8 cellular contexts compared by ENCODE assay signal in genomic region chr10:70132098-70133029, GRCh38. TPM values are rescaled to one million over a fixed set of nuclear protein-coding genes. Genes with fewer than 3 reads are reported as not detected.
DNase-seq lines count a peak whose midpoint lies in the region; TF ChIP-seq lines count a peak whose summit lies in the region.

TSS of gene AIFM2 (minus strand) at chr10:70132825. CDS start at chr10:70124084, 8,741 bp downstream.

- no peaks in the 10 kb centered on the region for H4K20me1 ChIP-seq in MM.1S (ENCODE audit: insufficient read depth, low read length)

- H2AFZ ChIP-seq in MM.1S (ENCODE audit: low read length), result peak within 1 kb of the TSS; percentile 92

- 4 to 6% methylated on average over 68 to 80 of the region's 80 CpGs for WGBS in esophagus, 2 donors

- H3F3A ChIP-seq in MM.1S (ENCODE audit: insufficient read depth, low read length), result no peaks in the 10 kb centered on the region

- H3K27ac ChIP-seq in MM.1S (ENCODE audit: low read length), result peak within 1 kb of the TSS; percentile 31; the same call in 1 of the 2 replicates
- peak within 1 kb of the TSS; percentile 31 to 79 for H3K27ac ChIP-seq in esophagus (ENCODE audit: low read depth in 2 of 2, low read length in 1 of 2)
- H3K27ac ChIP-seq in muscle layer of colon (ENCODE audit: low read depth, low read length), result peak within 1 kb of the TSS; percentile 66
- H3K27ac ChIP-seq in tibial artery, result peak within 1 kb of the TSS; percentile 87 to 88

- H3K9me3 ChIP-seq in MM.1S (replicated peaks; ENCODE audit: insufficient read depth, low read length) (no peaks in the 10 kb centered on the region), esophagus (ENCODE audit: control insufficient read depth in 2 of 2, insufficient read depth in 1 of 2, low read depth in 1 of 2, low read length in 1 of 2) (no peaks in the 10 kb centered on the region), muscle layer of colon (ENCODE audit: low read length) (no peaks in the 10 kb centered on the region), tibial artery (no peaks in the 10 kb centered on the region)

- H3K9ac ChIP-seq in MM.1S (ENCODE audit: low read length) (peak within 1 kb of the TSS; percentile 77), muscle layer of colon (ENCODE audit: low read length) (peak within 1 kb of the TSS; percentile 80)

- no peaks in the 10 kb centered on the region for H3K9me2 ChIP-seq in MM.1S (replicated peaks; ENCODE audit: insufficient read depth, low read length)

- DNase-seq in NK-92 treated with Interleukin-12 subunit alpha and Interleukin-12 subunit beta, amount 100 ng/mL, for 24 hours (lab: John Stamatoyannopoulos, UW), result peak; percentile 39
- DNase-seq in NK-92 (lab: John Stamatoyannopoulos, UW; ENCODE audit: unreplicated experiment) (no peak), HCEC 1CT (peak; percentile 70), MM.1S (peak; percentile 51), tibial artery (peak; percentile 74 to 89)
- DNase-seq in activated CD8-positive, alpha-beta memory T cell treated with anti-CD3 and anti-CD28 coated beads, Interleukin-2, amount 50 U/mL, for 48 hours, result peak; percentile 81

- intact Hi-C loops in tibial artery (cut with DNase I; ENCODE audit: low total_unique reads), result no loop called here

- H3K27me3 ChIP-seq in MM.1S (replicated peaks; ENCODE audit: insufficient read depth, low read length) (no peaks in the 10 kb centered on the region), esophagus (ENCODE audit: control insufficient read depth in 1 of 2, insufficient read depth in 2 of 2, low read length in 2 of 2) (no peaks in the 10 kb centered on the region), muscle layer of colon (ENCODE audit: control insufficient read depth in 1 of 2, insufficient read depth in 2 of 2, low read length in 2 of 2) (no peaks in the 10 kb centered on the region), tibial artery (no peaks in the 10 kb centered on the region)

- H3K4me2 ChIP-seq in MM.1S (ENCODE audit: low read depth, low read length), result peak within 1 kb of the TSS; percentile 92

- TF ChIP-seq CTCF in MM.1S (IDR thresholded peaks at IDR 0.05; ENCODE audit: low read length) (peak; percentile 9; the same call in 1 of the 2 replicates), tibial artery (IDR thresholded peaks at IDR 0.05) (peak in 1 of 2 experiments; percentile 6)

- peaks cover 36% of the 10 kb centered on the region for H3K79me2 ChIP-seq in MM.1S (ENCODE audit: low read length)

- peaks cover 5% of the 10 kb centered on the region for H3K4me1 ChIP-seq in MM.1S (ENCODE audit: low read length)
- H3K4me1 ChIP-seq in esophagus (ENCODE audit: control insufficient read depth in 2 of 2, insufficient read depth in 2 of 2, low read length in 1 of 2), result peaks cover 6% of the 10 kb centered on the region in 2 donors
- peaks cover 20% of the 10 kb centered on the region for H3K4me1 ChIP-seq in muscle layer of colon (ENCODE audit: insufficient read depth, low read length)
- peaks cover 0 to 28% (median 18%) of the 10 kb centered on the region in 4 donors for H3K4me1 ChIP-seq in tibial artery

- H3K4me3 ChIP-seq in MM.1S (ENCODE audit: low read length), result peak within 1 kb of the TSS; percentile 76
- peak within 1 kb of the TSS; percentile 53 to 72 for H3K4me3 ChIP-seq in esophagus (ENCODE audit: low read depth in 1 of 2, low read length in 2 of 2)
- H3K4me3 ChIP-seq in muscle layer of colon (ENCODE audit: low read depth in 1 of 2, low read length in 2 of 2), result peak within 1 kb of the TSS; percentile 67 to 96
- peak within 1 kb of the TSS; percentile 78 to 84 for H3K4me3 ChIP-seq in tibial artery

- no peaks in the 10 kb centered on the region for H3K36me3 ChIP-seq in MM.1S (replicated peaks; ENCODE audit: insufficient read depth, low read length)
- no peaks in the 10 kb centered on the region for H3K36me3 ChIP-seq in esophagus (ENCODE audit: control insufficient read depth in 2 of 2, insufficient read depth in 2 of 2, low read length in 1 of 2)
- H3K36me3 ChIP-seq in muscle layer of colon (ENCODE audit: insufficient read depth, low read length), result no peaks in the 10 kb centered on the region
- peaks cover 0 to 2% (median 0%) of the 10 kb centered on the region in 3 donors for H3K36me3 ChIP-seq in tibial artery

RNA-seq across cellular contexts. Expression of gene AIFM2, which starts in this region (rescaled TPM):
- 10 to 100 TPM; 13.6 to 14.1 TPM for polyA plus RNA-seq in esophagus

Comparison
In these comparisons a context has a peak if more than half of its experiments do, and no peak if none do; other contexts are left out.
1. H3K27ac ChIP-seq: peak in every context shown above with its lines; median percentile 88 in tibial artery; 66 in muscle layer of colon; 55 in esophagus; 31 in MM.1S.